8 cellular contexts compared by ENCODE assay signal in genomic region chr6:139124887-139125672, GRCh38. TPM values are rescaled to one million over a fixed set of nuclear protein-coding genes. Genes with fewer than 3 reads are reported as not detected.
DNase-seq lines count a peak whose midpoint lies in the region; ATAC-seq, FAIRE-seq and TF ChIP-seq lines count a peak whose summit lies in the region.

No MANE protein-coding gene starts in this region.

- intact Hi-C loops in HepG2 (cut with micrococcal nuclease; ENCODE audit: unreplicated experiment): loop anchor here (1.0 kb wide), 1 partner anchor 239 kb away; no protein-coding TSS in a partner anchor

- H2AFZ ChIP-seq in Karpas-422 (ENCODE audit: low read length) (peak overlapping the region; percentile 23; the same call in 1 of the 2 replicates), HepG2 (ENCODE audit: low read length) (no peak overlapping the region)

- CTCF ChIA-PET in HepG2 (lab: Yijun Ruan, JAX; ENCODE audit: low intra/inter-chr PET ratio, low total read pairs): interaction anchor here (1.5 kb wide), 1 partner anchor 239 kb away, joined by 9 read pairs; no protein-coding TSS in a partner anchor

- H3K4me2 ChIP-seq in Karpas-422 (ENCODE audit: low read depth, low read length, poor library complexity, severe bottlenecking): peak overlapping the region; percentile 16
- H3K4me2 ChIP-seq in HepG2 (ENCODE audit: low read depth, low read length): no peak overlapping the region

- TF ChIP-seq RAD21 in HepG2 (CRISPR knock-in tag; IDR thresholded peaks at IDR 0.05): peak; percentile 20; the same call in 1 of the 2 replicates

- in situ Hi-C loops in astrocyte of the spinal cord (cut with HindIII; ENCODE audit: low sequenced_read_pairs): no loop called here
- in situ Hi-C loops in HepG2 (cut with HindIII; ENCODE audit: extremely low pct_ligation_motif_present, low pct_unique_long_range_greater_than_20kb): no loop called here

- H3K4me1 ChIP-seq in Karpas-422 (ENCODE audit: low read length) (peaks cover 17% of the 10 kb centered on the region), HepG2 (ENCODE audit: insufficient read depth, low read length) (no peaks in the 10 kb centered on the region)

- no peaks in the 10 kb centered on the region for H4K20me1 ChIP-seq in Karpas-422 (ENCODE audit: insufficient read depth, low read depth, low read length)
- no peaks in the 10 kb centered on the region for H4K20me1 ChIP-seq in HepG2 (ENCODE audit: insufficient read depth, low read length)

- H3K4me3 ChIP-seq in Karpas-422 (ENCODE audit: low read length) (no peak overlapping the region), astrocyte of the spinal cord (ENCODE audit: low read depth, low read length) (no peak overlapping the region), HepG2 (replicated peaks in 1 of 3; ENCODE audit: insufficient read depth in 1 of 3, low read depth in 2 of 3, low read length in 3 of 3) (no peak overlapping the region)

- POLR2A ChIA-PET in HepG2 (lab: Yijun Ruan, JAX): no interaction called here

- peak; percentile 81 for DNase-seq in H4 (ENCODE audit: low spot score)
- peak; percentile 94 for DNase-seq in Karpas-422
- DNase-seq in T-helper 9 cell: peak; percentile 62
- DNase-seq in astrocyte of the spinal cord (ENCODE audit: low read depth, low spot score): peak; percentile 62
- DNase-seq in HepG2 (ENCODE audit: low spot score): peak; percentile 61
- DNase-seq in stimulated activated CD8-positive, alpha-beta memory T cell treated with anti-CD3 and anti-CD28 coated beads, Interleukin-2, amount 100 ng/mL, for 48 hours (ENCODE audit: low read depth in 2 of 2): peak; percentile 58 to 60
- DNase-seq in COR-L47 (lab: John Stamatoyannopoulos, UW): no peak

- H3K79me2 ChIP-seq in Karpas-422 (ENCODE audit: low read length): no peaks in the 10 kb centered on the region
- no peaks in the 10 kb centered on the region for H3K79me2 ChIP-seq in HepG2 (ENCODE audit: insufficient read depth, low read length)

- BruUV-seq in HepG2 (replicated peaks; lab: Mats Ljungman, UMichigan): no TSS peak

- TF ChIP-seq POLR2A in HepG2 (IDR thresholded peaks at IDR 0.05; ENCODE audit: insufficient read depth in 1 of 2, low read depth in 2 of 2, low read length in 2 of 2): no peak

- H3K27me3 ChIP-seq in Karpas-422 (ENCODE audit: low read length) (no peaks in the 10 kb centered on the region), HepG2 (ENCODE audit: control insufficient read depth in 1 of 2, insufficient read depth in 2 of 2, low read length in 2 of 2) (peaks cover 0 to 3% of the 10 kb centered on the region in 2 experiments; a peak in 2 of 5 replicates)

- 39% methylated on average over 8 of the region's 8 CpGs for WGBS in HepG2 (ENCODE audit: low lambda C conversion rate)

- H3K27ac ChIP-seq in Karpas-422 (ENCODE audit: low read length) (no peak overlapping the region), HepG2 (ENCODE audit: extremely low read length, insufficient read depth, low read length) (no peak overlapping the region)

- ATAC-seq in HepG2: peak; percentile 99

- TF ChIP-seq CTCF in GM12872 (IDR thresholded peaks at IDR 0.05; ENCODE audit: insufficient read depth, low read depth, low read length) (peak; percentile 60), astrocyte of the spinal cord (IDR thresholded peaks at IDR 0.05; ENCODE audit: low read depth, low read length) (peak; percentile 59), HepG2 (CRISPR knock-in tag; IDR thresholded peaks at IDR 0.05) (peak; percentile 65)

- H3K9ac ChIP-seq in Karpas-422 (ENCODE audit: low read length) (no peak overlapping the region), HepG2 (ENCODE audit: insufficient read depth, low read depth, low read length) (no peak overlapping the region)

- no peaks in the 10 kb centered on the region for H3K9me2 ChIP-seq in Karpas-422 (replicated peaks; ENCODE audit: insufficient read depth, low read length)

- TF ChIP-seq EP300 in HepG2 (IDR thresholded peaks at IDR 0.05; ENCODE audit: low read depth in 2 of 2, low read length in 2 of 2) (no peak), HepG2 (CRISPR knock-in tag; IDR thresholded peaks at IDR 0.05; ENCODE audit: borderline replicate concordance) (no peak)

- peaks cover 2% of the 10 kb centered on the region; the same call in 1 of the 2 replicates for H3K9me3 ChIP-seq in Karpas-422 (ENCODE audit: low read length)
- no peaks in the 10 kb centered on the region for H3K9me3 ChIP-seq in HepG2 (ENCODE audit: low read length)

- H3K36me3 ChIP-seq in Karpas-422 (ENCODE audit: insufficient read depth, low read length) (no peaks in the 10 kb centered on the region), HepG2 (replicated peaks in 1 of 2; ENCODE audit: control insufficient read depth in 1 of 2, insufficient read depth in 2 of 2, low read length in 2 of 2) (no peaks in the 10 kb centered on the region)

- peak; percentile 46 for FAIRE-seq in HepG2 (lab: Jason Lieb, UNC)

TF ChIP-seq in HepG2, 621 proteins besides CTCF, POLR2A, EP300 and RAD21 (continues in another document):
- no peak for TF ChIP-seq ATAD3A (CRISPR knock-in tag; IDR thresholded peaks at IDR 0.05)
- TF ChIP-seq UBTF (CRISPR knock-in tag; IDR thresholded peaks at IDR 0.05): no peak
- TF ChIP-seq FOXA1 (IDR thresholded peaks at IDR 0.05): no peak
- no peak for TF ChIP-seq FOXA1 (CRISPR knock-in tag; IDR thresholded peaks at IDR 0.05)
- TF ChIP-seq CREB1 (IDR thresholded peaks at IDR 0.05): no peak
- TF ChIP-seq CREB1 (CRISPR knock-in tag; IDR thresholded peaks at IDR 0.05): 0 out of 2 replicates have a peak, but pooled peaks have one; percentile 11
- TF ChIP-seq SMAD3 (CRISPR knock-in tag; IDR thresholded peaks at IDR 0.05): no peak
- TF ChIP-seq KDM1A (CRISPR knock-in tag; IDR thresholded peaks at IDR 0.05): no peak
- TF ChIP-seq ZBTB44 (CRISPR knock-in tag; IDR thresholded peaks at IDR 0.05): no peak
- TF ChIP-seq STAG1 (CRISPR knock-in tag; IDR thresholded peaks at IDR 0.05): peak; percentile 72
- TF ChIP-seq CBFB (CRISPR knock-in tag; IDR thresholded peaks at IDR 0.05): no peak
- TF ChIP-seq HIVEP1 (CRISPR knock-in tag; IDR thresholded peaks at IDR 0.05): no peak
- TF ChIP-seq ELF3 (CRISPR knock-in tag; IDR thresholded peaks at IDR 0.05): peak; percentile 58
- peak; percentile 42 for TF ChIP-seq XRCC5 (optimal IDR thresholded peaks at IDR 0.05; ENCODE audit: low read length)

RNA-seq across cellular contexts. Expression of gene HECA, which starts 9.8 kb away (rescaled TPM):
- total RNA-seq in H4 (2014; rRNA removed; shearing (Covaris generic)): 2.9 and 3.0 TPM in 2 replicates
- total RNA-seq in Karpas-422 (2014; rRNA removed; shearing (Covaris generic); ENCODE audit: low replicate concordance): 68.8 and 90.8 TPM in 2 replicates
- total RNA-seq in HepG2 (2016; rRNA removed; fragmentation: Illumina TruSeq; extraction: Trizol): 0.15 and 0.18 TPM in 2 replicates
- total RNA-seq in HepG2 (2016; cell fraction: cytosol; rRNA removed; fragmentation: Illumina TruSeq; extraction: Trizol; ENCODE audit: low read depth): 0.10 TPM in 1 of 2 replicates, not detected in the other
- total RNA-seq in HepG2 (2016; cell fraction: insoluble cytoplasmic fraction; rRNA removed; fragmentation: Illumina TruSeq; extraction: Trizol): 0.13 and 0.17 TPM in 2 replicates
- total RNA-seq in HepG2 (2016; cell fraction: membrane; rRNA removed; fragmentation: Illumina TruSeq; extraction: Trizol): 0.09 and 0.10 TPM in 2 replicates
- 0.13 and 0.16 TPM in 2 replicates for total RNA-seq in HepG2 (2016; cell fraction: nucleus; rRNA removed; fragmentation: Illumina TruSeq; extraction: Trizol)
- 0.49 and 0.68 TPM in 2 replicates for polyA plus RNA-seq in HepG2 (2011; rRNA removed)
- 0.25 and 0.47 TPM in 2 replicates for polyA plus RNA-seq in HepG2 (2011; cell fraction: cytosol; rRNA removed)
- polyA plus RNA-seq in HepG2 (2011; cell fraction: nucleus; rRNA removed): 0.35 and 0.52 TPM in 2 replicates
- 0.87 and 1.8 TPM in 2 replicates for polyA plus RNA-seq in HepG2 (2012)
- not detected in 2 replicates for polyA plus RNA-seq in HepG2 (2016; cell fraction: cytosol; fragmentation: Illumina TruSeq; extraction: Trizol; ENCODE audit: low read depth)
- 0.13 and 0.22 TPM in 2 replicates for polyA plus RNA-seq in HepG2 (2016; cell fraction: insoluble cytoplasmic fraction; fragmentation: Illumina TruSeq; extraction: Trizol; ENCODE audit: low read depth)
- 0.03 and 0.08 TPM in 2 replicates for polyA plus RNA-seq in HepG2 (2016; cell fraction: membrane; fragmentation: Illumina TruSeq; extraction: Trizol; ENCODE audit: low read depth)
- 0.12 and 0.15 TPM in 2 replicates for polyA plus RNA-seq in HepG2 (2016; cell fraction: nucleus; fragmentation: Illumina TruSeq; extraction: Trizol; ENCODE audit: insufficient read depth, low read depth)
- 1.0 and 7.6 TPM in 2 replicates for polyA minus RNA-seq in HepG2 (2011; rRNA and poly(A)+ RNA removed; ENCODE audit: low replicate concordance)
- 0.70 and 1.2 TPM in 2 replicates for polyA minus RNA-seq in HepG2 (2011; cell fraction: cytosol; rRNA and poly(A)+ RNA removed)
- polyA minus RNA-seq in HepG2 (2011; cell fraction: nucleus; rRNA and poly(A)+ RNA removed): 0.77 and 1.4 TPM in 2 replicates

Comparison
In these comparisons a context has a peak if more than half of its experiments do, and no peak if none do; other contexts are left out.
1. RNA of gene HECA, which starts 9.8 kb away (total RNA-seq): 68.8 to 90.8 TPM in Karpas-422; 2.9 to 3.0 TPM in H4 and 0.09 to 0.18 TPM in HepG2; every median in the first group is over 10 times any median in the second.
2. Peak in every context shown above with its lines, with median percentiles within 50 percentile points of each other: CTCF ChIP-seq.